Comparison of ENCODE assay signal across 8 cellular contexts in the genomic region with DNA sequence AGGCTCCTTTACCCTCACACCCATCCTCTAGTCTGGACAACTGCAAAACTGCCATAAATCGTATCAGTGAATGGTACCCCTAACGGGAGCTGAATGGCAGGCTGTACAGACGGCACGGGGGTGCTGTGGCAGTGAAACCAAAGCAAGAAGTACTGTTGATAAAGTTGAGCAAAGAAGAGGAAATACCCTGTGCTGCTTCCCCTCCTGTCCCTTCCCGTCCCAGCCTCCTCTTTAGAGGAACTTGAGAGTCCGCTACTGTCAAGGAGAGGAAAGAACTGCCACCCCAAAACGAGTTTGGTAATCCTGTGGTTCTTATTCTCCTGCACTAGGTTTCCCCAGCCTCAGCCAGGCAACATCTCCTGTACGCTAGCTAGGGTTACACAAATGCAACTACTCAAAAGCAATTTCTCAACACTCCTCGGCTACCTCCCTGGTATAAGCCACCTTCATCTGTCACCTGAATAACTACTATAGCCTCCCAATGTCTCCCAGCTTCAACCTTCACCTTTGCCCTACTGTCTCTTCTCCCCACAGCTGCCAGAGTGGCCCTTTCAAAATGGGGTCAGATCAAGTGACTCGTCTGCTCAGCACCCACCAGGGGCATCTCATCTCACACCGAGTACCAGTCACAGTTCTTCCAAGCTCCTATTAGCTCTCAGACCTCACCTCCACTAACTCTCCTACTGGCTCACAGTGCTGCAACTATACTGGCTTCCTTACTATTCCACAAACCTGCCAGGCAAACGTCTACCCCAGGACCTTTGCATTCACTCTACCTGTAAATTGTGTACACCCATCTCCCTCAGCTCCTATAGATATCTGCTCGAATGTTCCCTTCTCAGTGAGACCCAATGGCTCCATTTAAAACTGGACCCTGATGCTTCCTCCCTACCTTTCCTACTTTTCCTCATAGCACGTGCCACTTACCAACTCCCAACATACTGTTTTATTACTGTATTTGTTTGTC. TPM values are rescaled to one million over a fixed set of nuclear protein-coding genes. Genes with fewer than 3 reads are reported as not detected.
DNase-seq lines count a peak whose midpoint lies in the region; TF ChIP-seq lines count a peak whose summit lies in the region.

No MANE protein-coding gene starts in this region.

- H3K36me3 ChIP-seq in OCI-LY3 (replicated peaks; ENCODE audit: low read depth, low read length), result no peaks in the 10 kb centered on the region
- peaks cover 41% of the 10 kb centered on the region for H3K36me3 ChIP-seq in neutrophil

- H3K36me3 Mint-ChIP-seq in endothelial cell (ENCODE audit: low read depth, unreplicated experiment), result peaks cover 16% of the 10 kb centered on the region

- H4K20me1 ChIP-seq in OCI-LY3 (ENCODE audit: insufficient read depth, low read length), result no peaks in the 10 kb centered on the region

- peak overlapping the region; percentile 65 for H3K27ac Mint-ChIP-seq in endothelial cell (ENCODE audit: unreplicated experiment)

- H3K4me2 ChIP-seq in OCI-LY3 (ENCODE audit: low read length), result peak overlapping the region; percentile 94

- no peak overlapping the region for H3K27ac ChIP-seq in OCI-LY3 (ENCODE audit: low read length)
- peak overlapping the region; percentile 98 for H3K27ac ChIP-seq in neutrophil

- H3K4me3 Mint-ChIP-seq in endothelial cell (ENCODE audit: unreplicated experiment), result peak overlapping the region; percentile 37

- H3K4me1 ChIP-seq in OCI-LY3 (ENCODE audit: low read length) (peaks cover 32% of the 10 kb centered on the region), neutrophil (ENCODE audit: control insufficient read depth in 1 of 2, insufficient read depth in 1 of 2, low read depth in 1 of 2, low read length in 1 of 2) (peaks cover 78 to 88% of the 10 kb centered on the region in 2 experiments)

- no peaks in the 10 kb centered on the region for H3K9me3 Mint-ChIP-seq in endothelial cell (ENCODE audit: unreplicated experiment)

- peak overlapping the region; percentile 70 for H3K4me3 ChIP-seq in OCI-LY3 (ENCODE audit: low read length)
- H3K4me3 ChIP-seq in neutrophil (ENCODE audit: low read depth in 1 of 2, low read length in 1 of 2), result peak overlapping the region; percentile 90 to 96

- peaks cover 9% of the 10 kb centered on the region for H3K27me3 Mint-ChIP-seq in endothelial cell (ENCODE audit: unreplicated experiment)

- peak; percentile 93 for DNase-seq in GF-D8 (lab: John Stamatoyannopoulos, UW)
- no peak for DNase-seq in endothelial cell (ENCODE audit: low spot score)
- no peak for DNase-seq in NCI-H1105 (lab: John Stamatoyannopoulos, UW)
- DNase-seq in foreskin melanocyte, result no peak
- DNase-seq in mucosa of gallbladder (ENCODE audit: low spot score), result no peak
- DNase-seq in NCI-H345 treated with DMSO at 0.1 percent for 48 hours (lab: John Stamatoyannopoulos, UW; ENCODE audit: unreplicated experiment), result no peak

- peak overlapping the region; percentile 30; the same call in 1 of the 2 replicates for H3K9ac ChIP-seq in OCI-LY3 (ENCODE audit: low read length)

- no peaks in the 10 kb centered on the region for H3K27me3 ChIP-seq in OCI-LY3 (ENCODE audit: low read depth, low read length)
- H3K27me3 ChIP-seq in neutrophil, result no peaks in the 10 kb centered on the region

- H2AFZ ChIP-seq in OCI-LY3 (ENCODE audit: low read depth, low read length), result peak overlapping the region; percentile 34; the same call in 1 of the 2 replicates

- no peaks in the 10 kb centered on the region for H3K79me2 ChIP-seq in OCI-LY3 (ENCODE audit: low read length)

- no peaks in the 10 kb centered on the region for H3K9me3 ChIP-seq in OCI-LY3 (ENCODE audit: insufficient read depth, low read length)
- no peaks in the 10 kb centered on the region for H3K9me3 ChIP-seq in neutrophil

- TF ChIP-seq CTCF in OCI-LY3 (IDR thresholded peaks at IDR 0.05; ENCODE audit: low read depth, low read length) (no peak), endothelial cell (IDR thresholded peaks at IDR 0.05; ENCODE audit: unreplicated experiment) (no peak), neutrophil (IDR thresholded peaks at IDR 0.05) (no peak)

- H3K4me1 Mint-ChIP-seq in endothelial cell (ENCODE audit: unreplicated experiment), result peaks cover 55% of the 10 kb centered on the region

RNA-seq across cellular contexts. Expression of gene GLRX, which starts 4.1 kb away (rescaled TPM):
- total RNA-seq in endothelial cell (ENCODE audit: unreplicated experiment), result 27.5 TPM
- total RNA-seq in mucosa of gallbladder, result 64.4 TPM
